22 cellular contexts compared by ENCODE assay signal in the genomic region with DNA sequence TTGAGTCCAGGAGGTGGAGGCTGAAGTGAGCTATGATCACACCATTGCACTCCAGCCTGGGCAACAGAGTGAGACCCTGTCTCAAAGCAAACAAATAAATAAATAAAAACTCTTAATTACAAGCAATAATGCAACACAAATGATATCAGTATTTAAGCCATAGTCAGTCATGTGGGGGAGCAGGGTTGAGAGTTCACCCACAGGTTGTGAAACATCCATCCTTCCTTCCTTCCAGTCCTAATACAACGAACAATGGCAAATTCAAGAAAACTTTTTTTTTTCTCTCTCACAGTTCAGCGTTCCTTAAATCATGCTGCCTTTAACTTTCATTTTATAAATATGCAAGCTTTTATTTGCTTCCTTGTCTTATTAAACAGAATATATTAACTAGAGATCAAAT. TPM values are rescaled to one million over a fixed set of nuclear protein-coding genes. Genes with fewer than 3 reads are reported as not detected.
DNase-seq lines count a peak whose midpoint lies in the region; ATAC-seq, FAIRE-seq and TF ChIP-seq lines count a peak whose summit lies in the region.
"Had no signal": no experiment of that assay in that cellular context is flagged by ENCODE, and none has a peak within 500 bp of the region (broad histone marks: within the 10 kb centered on the region; RNA-seq: fewer than 3 reads in every experiment).

No MANE protein-coding gene starts in this region.

- H3K9me3 Mint-ChIP-seq in CD8-positive, alpha-beta T cell, result no peaks in the 10 kb centered on the region
- H3K9me3 Mint-ChIP-seq: activated naive CD4-positive, alpha-beta T cell treated with anti-CD3 and anti-CD28 coated beads, Interleukin-2, amount 50 U/mL, for 72 hours; activated T-helper 1 cell treated with anti-CD3 and anti-CD28 coated beads, Interleukin-12 subunit alpha, Interleukin-12 subunit beta, Interleukin-2, Interleukin-4 antibody, amounts not matched to agents 30 ng/mL and 10 ng/mL and 1 ng/mL, durations not matched to agents 14 hours and 24 hours and 36 hours had no signal

- no peak for ATAC-seq in CD8-positive, alpha-beta T cell
- peak; percentile 38 for ATAC-seq in sciatic nerve
- ATAC-seq: activated naive CD4-positive, alpha-beta T cell treated with anti-CD3 and anti-CD28 coated beads, Interleukin-2, amount 50 U/mL, for 72 hours; heart left ventricle; left ventricle myocardium superior; psoas muscle had no signal

- H3K27me3 Mint-ChIP-seq in CD8-positive, alpha-beta T cell (ENCODE audit: low read depth), result no peaks in the 10 kb centered on the region

- no peaks in the 10 kb centered on the region for H3K27me3 ChIP-seq in CD8-positive, alpha-beta T cell (ENCODE audit: insufficient read depth, low read length)
- H3K27me3 ChIP-seq in Peyer's patch, result no peaks in the 10 kb centered on the region
- H3K27me3 ChIP-seq: heart left ventricle, SJSA1 had no signal

- no peaks in the 10 kb centered on the region for H3K9me3 ChIP-seq in CD8-positive, alpha-beta T cell (ENCODE audit: low read length)
- H3K9me3 ChIP-seq in Peyer's patch, result no peaks in the 10 kb centered on the region
- H3K9me3 ChIP-seq: heart left ventricle, psoas muscle, SJSA1 had no signal

- CTCF ChIA-PET in CD8-positive, alpha-beta T cell (lab: Charles Lee), result interaction anchor here (1.0 kb wide), 1 partner anchor 57 kb away, joined by 3 read pairs; no protein-coding TSS in a partner anchor

- H3K4me1 Mint-ChIP-seq in CD8-positive, alpha-beta T cell (ENCODE audit: low read depth), result peaks cover 46% of the 10 kb centered on the region

- no peak for TF ChIP-seq POLR2A in NB4 (IDR thresholded peaks at IDR 0.05; ENCODE audit: extremely low read depth, insufficient read length)
- no peak for TF ChIP-seq POLR2A in Peyer's patch (IDR thresholded peaks at IDR 0.05)

- H3K36me3 ChIP-seq in CD8-positive, alpha-beta T cell (ENCODE audit: insufficient read depth, low read length), result peaks cover 10% of the 10 kb centered on the region
- peaks cover 0 to 31% (median 0%) of the 10 kb centered on the region in 3 donors for H3K36me3 ChIP-seq in Peyer's patch

- intact Hi-C loops in CD8-positive, alpha-beta T cell (cut with DNase I, micrococcal nuclease), result no loop called here
- intact Hi-C loops in sciatic nerve (cut with DNase I), result no loop called here

- FAIRE-seq in HTR-8/SVneo (lab: Jason Lieb, UNC), result no peak
- FAIRE-seq: endometrium, H54, small intestine, urothelium cell line had no signal

- DNase-seq in CD8-positive, alpha-beta T cell, result no peak
- DNase-seq in NB4 (ENCODE audit: low read depth) (peak; percentile 81), dermis blood vessel endothelial cell (peak; percentile 64), sciatic nerve (ENCODE audit: low spot score) (no peak), NCI-H2227 treated with DMSO at 0.1 percent for 48 hours (lab: John Stamatoyannopoulos, UW) (no peak), HTR-8/SVneo (ENCODE audit: insufficient read length, low spot score) (no peak), Peyer's patch (no peak), SHP77 treated with DMSO at 0.1 percent for 48 hours (lab: John Stamatoyannopoulos, UW) (no peak)
- DNase-seq: activated CD4-positive, CD25-positive, alpha-beta regulatory T cell treated with anti-CD3 and anti-CD28 coated beads, Interleukin-2, amount 50 U/mL, for 72 hours; heart left ventricle; left ventricle myocardium superior; NCI-H1436 treated with DMSO at 0.1 percent for 48 hours; psoas muscle; small intestine; stimulated activated CD4-positive, alpha-beta T cell treated with anti-CD3 and anti-CD28 coated beads, Interleukin-4, amount 100 ng/mL, for 4 hours; T-helper 9 cell had no signal

- no peak overlapping the region for H3K27ac ChIP-seq in CD8-positive, alpha-beta T cell (ENCODE audit: low read depth, low read length)
- H3K27ac ChIP-seq in Peyer's patch, result no peak overlapping the region
- H3K27ac ChIP-seq: SJSA1 had no signal

- H3K36me3 Mint-ChIP-seq in CD8-positive, alpha-beta T cell, result peaks cover 60% of the 10 kb centered on the region

- no peak for TF ChIP-seq CTCF in CD8-positive, alpha-beta T cell (IDR thresholded peaks at IDR 0.05)
- TF ChIP-seq CTCF in NB4 (IDR thresholded peaks at IDR 0.05; ENCODE audit: low read depth, low read length) (no peak), Peyer's patch (IDR thresholded peaks at IDR 0.05) (no peak)

- no peak overlapping the region for H3K4me3 ChIP-seq in CD8-positive, alpha-beta T cell (ENCODE audit: low read depth, low read length)
- peak overlapping the region; percentile 4 for H3K4me3 ChIP-seq in NB4 (ENCODE audit: low read depth, low read length)
- no peak overlapping the region for H3K4me3 ChIP-seq in Peyer's patch
- H3K4me3 ChIP-seq: heart left ventricle, psoas muscle, SJSA1 had no signal

- peak overlapping the region; percentile 18 for H3K27ac Mint-ChIP-seq in CD8-positive, alpha-beta T cell
- H3K27ac Mint-ChIP-seq: activated naive CD4-positive, alpha-beta T cell treated with anti-CD3 and anti-CD28 coated beads, Interleukin-2, amount 50 U/mL, for 72 hours; activated T-helper 1 cell treated with anti-CD3 and anti-CD28 coated beads, Interleukin-12 subunit alpha, Interleukin-12 subunit beta, Interleukin-2, Interleukin-4 antibody, amounts not matched to agents 30 ng/mL and 10 ng/mL and 1 ng/mL, durations not matched to agents 14 hours and 24 hours and 36 hours had no signal

- H3K4me3 Mint-ChIP-seq in CD8-positive, alpha-beta T cell, result no peak overlapping the region
- H3K4me3 Mint-ChIP-seq: activated T-helper 1 cell treated with anti-CD3 and anti-CD28 coated beads, Interleukin-12 subunit alpha, Interleukin-12 subunit beta, Interleukin-2, Interleukin-4 antibody, amounts not matched to agents 30 ng/mL and 10 ng/mL and 1 ng/mL, durations not matched to agents 14 hours and 24 hours and 36 hours had no signal

- POLR2A ChIA-PET in CD8-positive, alpha-beta T cell (lab: Charles Lee), result no interaction called here

- H3K4me1 ChIP-seq in CD8-positive, alpha-beta T cell (ENCODE audit: insufficient read depth, low read length), result no peaks in the 10 kb centered on the region
- H3K4me1 ChIP-seq in Peyer's patch, result peaks cover 0 to 7% (median 0%) of the 10 kb centered on the region in 4 donors
- H3K4me1 ChIP-seq: SJSA1 had no signal

RNA-seq across cellular contexts. Expression of gene ZNF592, which starts 24.1 kb away (rescaled TPM):
- 10 to 100 TPM; 24.6 to 25.1 TPM for total RNA-seq in CD8-positive, alpha-beta T cell
- 4.9 and 8.7 TPM in 2 replicates for total RNA-seq in dermis blood vessel endothelial cell
- 34.8 TPM for total RNA-seq in sciatic nerve
- 10 to 100 TPM; 25.6 to 47.6 (median 40.9) TPM for total RNA-seq in Peyer's patch

RNA-seq across cellular contexts. Expression of gene ALPK3, which starts 44.7 kb away (rescaled TPM):
- under 1 TPM; 0.14 TPM for total RNA-seq in CD8-positive, alpha-beta T cell
- total RNA-seq in dermis blood vessel endothelial cell (38.8 and 64.6 TPM in 2 replicates), sciatic nerve (7.2 TPM), Peyer's patch (1 to 10 TPM in 1 of 4 donors, under 1 TPM in 3; 0.18 to 7.0 (median 0.68) TPM)

RNA-seq across cellular contexts. Expression of gene SEC11A, which starts 56.5 kb away (rescaled TPM):
- total RNA-seq in CD8-positive, alpha-beta T cell, result 10 to 100 TPM; 36.4 to 38.5 TPM
- 256 and 280 TPM in 2 replicates for total RNA-seq in dermis blood vessel endothelial cell
- total RNA-seq in sciatic nerve, result 119 TPM
- 10 to 100 TPM; 35.9 to 75.1 (median 61.7) TPM for total RNA-seq in Peyer's patch

Comparison
In these comparisons a context has a peak if more than half of its experiments do, and no peak if none do; other contexts are left out.
1. DNase-seq: peak in NB4 (single experiment) and dermis blood vessel endothelial cell (single experiment); none in CD8-positive, alpha-beta T cell (0 of 7), sciatic nerve (single experiment), NCI-H2227 treated with DMSO at 0.1 percent for 48 hours (single experiment), HTR-8/SVneo (single experiment), Peyer's patch (0 of 3) and SHP77 treated with DMSO at 0.1 percent for 48 hours (single experiment).